In genomic region chr21:38590449-38590848, GRCh38 we compare ENCODE assay signal across 27 cellular contexts.
"Had no signal": no experiment of that assay in that cellular context is flagged by ENCODE, and none has a peak within 500 bp of the region (broad histone marks: within the 10 kb centered on the region; RNA-seq: fewer than 3 reads in every experiment).

No MANE protein-coding gene starts in this region.

- H3K36me3 ChIP-seq: stomach, suprapubic skin, thoracic aorta, thyroid gland, tibial artery, tibial nerve, transverse colon, upper lobe of left lung, upper lobe of right lung, uterus, vagina had no signal

- DNase-seq: stimulated activated CD4-positive, alpha-beta T cell treated with anti-CD3 and anti-CD28 coated beads, Interleukin-2, amount 100 ng/mL, for 48 hours; stimulated activated CD4-positive, alpha-beta T cell treated with anti-CD3 and anti-CD28 coated beads, Interleukin-4, amount 100 ng/mL, for 1 hour; stimulated activated CD4-positive, alpha-beta T cell treated with anti-CD3 and anti-CD28 coated beads, Interleukin-4, amount 100 ng/mL, for 24 hours; stimulated activated CD4-positive, alpha-beta T cell treated with anti-CD3 and anti-CD28 coated beads, Interleukin-4, amount 100 ng/mL, for 4 hours; stimulated activated CD8-positive, alpha-beta memory T cell treated with anti-CD3 and anti-CD28 coated beads, Interleukin-4, amount 100 ng/mL, for 48 hours; stimulated activated naive B cell treated with anti-CD40 and anti-IgM and Interleukin-4, amounts not matched to agents 10 μg/mL and 1 μg/mL and 100 μg/mL, for 72 hours; stimulated activated naive CD4-positive, alpha-beta T cell; stimulated activated naive CD4-positive, alpha-beta T cell treated with Interleukin-2 at 50 U/mL for 16 hours; stimulated activated naive CD8-positive, alpha-beta T cell treated with anti-CD3 and anti-CD28 coated beads, Interleukin-15, amount 100 ng/mL, for 72 hours; stimulated activated naive CD8-positive, alpha-beta T cell treated with anti-CD3 and anti-CD28 coated beads, Interleukin-15, Interleukin-2, amounts not matched to agents 100 U/mL and 50 U/mL, for 24 hours; stomach; substantia nigra; testis; thyroid gland; tibial artery; transverse colon; trophoblast cell; upper lobe of left lung; upper lobe of right lung; uterus had no signal

- H3K4me1 ChIP-seq: stomach, suprapubic skin, testis, thyroid gland, tibial nerve, transverse colon, upper lobe of left lung, upper lobe of right lung, uterus, vagina had no signal

- H3K9me3 ChIP-seq: stomach, suprapubic skin, testis, thoracic aorta, thyroid gland, tibial artery, tibial nerve, transverse colon, upper lobe of left lung, upper lobe of right lung, uterus, vagina had no signal

- ATAC-seq: stimulated activated effector memory CD8-positive, alpha-beta T cell treated with anti-CD3 and anti-CD28 coated beads, Interleukin-12 subunit alpha, Interleukin-12 subunit beta, amount 100 ng/mL, for 72 hours; stimulated activated memory B cell treated with anti-CD40 and anti-IgM and Interleukin-4, amounts not matched to agents 10 μg/mL and 1 μg/mL and 100 μg/mL, for 72 hours; stimulated activated naive B cell treated with anti-CD40 and anti-IgM and Interleukin-4, amounts not matched to agents 10 μg/mL and 1 μg/mL and 100 μg/mL, for 72 hours; stimulated activated naive CD8-positive, alpha-beta T cell treated with anti-CD3 and anti-CD28 coated beads, Interleukin-15, amount 100 ng/mL, for 72 hours; stimulated activated naive CD8-positive, alpha-beta T cell treated with anti-CD3 and anti-CD28 coated beads, Interleukin-15, Interleukin-2, amounts not matched to agents 100 U/mL and 50 U/mL, for 24 hours; upper lobe of right lung had no signal

- FAIRE-seq: urothelium cell line had no signal

- H3K27me3 ChIP-seq: testis, thyroid gland, tibial artery, tibial nerve, transverse colon, upper lobe of left lung, uterus, vagina had no signal

- H3K4me3 ChIP-seq: stomach, suprapubic skin, testis, thoracic aorta, thyroid gland, tibial artery, tibial nerve, transverse colon, upper lobe of left lung, upper lobe of right lung, uterus, vagina had no signal

- H3K27ac ChIP-seq: stomach, suprapubic skin, testis, thoracic aorta, thyroid gland, tibial nerve, transverse colon, upper lobe of left lung, upper lobe of right lung, uterus, vagina had no signal
